24 cellular contexts compared by ENCODE assay signal in genomic region chr2:228542277-228542676, GRCh38.
"Had no signal": no experiment of that assay in that cellular context is flagged by ENCODE, and none has a peak within 500 bp of the region (broad histone marks: within the 10 kb centered on the region; RNA-seq: fewer than 3 reads in every experiment).

No MANE protein-coding gene starts in this region.

- H3K36me3 Mint-ChIP-seq: activated naive CD4-positive, alpha-beta T cell treated with anti-CD3 and anti-CD28 coated beads, Interleukin-2, amount 10 ng/mL, durations not matched to agents 7 days and 5 days; activated naive CD8-positive, alpha-beta T cell treated with anti-CD3 and anti-CD28 coated beads for 36 hours had no signal

- H3K36me3 ChIP-seq: MG63 had no signal

- H3K27me3 Mint-ChIP-seq: activated CD8-positive, alpha-beta T cell treated with anti-CD3 and anti-CD28 coated beads for 36 hours; activated naive CD4-positive, alpha-beta T cell treated with anti-CD3 and anti-CD28 coated beads, Interleukin-2, amount 10 ng/mL, durations not matched to agents 7 days and 5 days; activated naive CD8-positive, alpha-beta T cell treated with anti-CD3 and anti-CD28 coated beads for 36 hours had no signal

- H3K27me3 ChIP-seq: MG63 had no signal

- ATAC-seq: activated CD4-positive, CD25-positive, alpha-beta regulatory T cell treated with anti-CD3 and anti-CD28 coated beads, Interleukin-2, amount 50 U/mL, for 24 hours; activated CD8-positive, alpha-beta T cell treated with anti-CD3 and anti-CD28 coated beads for 36 hours; activated T-cell treated with anti-CD3 and anti-CD28 coated beads, Interleukin-2, amount 50 U/mL, for 72 hours had no signal

- H3K27ac Mint-ChIP-seq: activated CD8-positive, alpha-beta T cell treated with anti-CD3 and anti-CD28 coated beads for 36 hours; activated naive CD4-positive, alpha-beta T cell treated with anti-CD3 and anti-CD28 coated beads, Interleukin-2, amount 10 ng/mL, durations not matched to agents 7 days and 5 days; activated naive CD8-positive, alpha-beta T cell treated with anti-CD3 and anti-CD28 coated beads for 36 hours; activated T-cell treated with anti-CD3 and anti-CD28 coated beads, Interleukin-2, amount 50 U/mL, for 72 hours; activated T-helper 2 cell treated with anti-CD3 and anti-CD28 coated beads, Interferon-gamma antibody, Interleukin-2, Interleukin-4, amounts not matched to agents 10 μg/mL and 5 μg/mL and 100 μg/mL, durations not matched to agents 14 hours and 24 hours and 36 hours; T-helper 1 cell treated with Interleukin-12 subunit alpha and Interleukin-12 subunit beta and Interleukin-4 antibody, amounts not matched to agents 30 μg/mL and 1 μg/mL, for 36 hours had no signal

- H3K4me3 ChIP-seq: MG63 had no signal

- DNase-seq: activated CD4-positive, alpha-beta T cell treated with anti-CD3 and anti-CD28 coated beads for 4 hours; activated CD8-positive, alpha-beta memory T cell treated with anti-CD3 and anti-CD28 coated beads, Interleukin-2, amount 50 U/mL, for 4 hours; activated CD8-positive, alpha-beta T cell treated with anti-CD3 and anti-CD28 coated beads for 36 hours; activated gamma-delta T cell treated with Interleukin-2 at 50 U/mL for 16 hours; activated naive CD4-positive, alpha-beta T cell treated with anti-CD3 and anti-CD28 coated beads, Interleukin-2, amount 10 ng/mL, durations not matched to agents 7 days and 5 days; activated naive CD8-positive, alpha-beta T cell treated with anti-CD3 and anti-CD28 coated beads for 36 hours; activated T-cell treated with anti-CD3 and anti-CD28 coated beads, Interleukin-2, amount 50 U/mL, for 72 hours; central memory CD4-positive, alpha-beta T cell; KG1; MG63; MV-4-11; NCI-H1092 treated with DMSO at 0.1 percent for 48 hours; NCI-H1417 treated with DMSO at 0.1 percent for 48 hours; NCI-H1694; NCI-H2029; NCI-H345; NCI-H510A; NCI-H69; NK-92 treated with Interleukin-12 subunit alpha and Interleukin-12 subunit beta, amount 100 ng/mL, for 24 hours; OCI-M1; SIG-M5 had no signal

- H3K4me3 Mint-ChIP-seq: activated CD8-positive, alpha-beta T cell treated with anti-CD3 and anti-CD28 coated beads for 36 hours; activated naive CD4-positive, alpha-beta T cell treated with anti-CD3 and anti-CD28 coated beads, Interleukin-2, amount 10 ng/mL, durations not matched to agents 7 days and 5 days; activated naive CD8-positive, alpha-beta T cell treated with anti-CD3 and anti-CD28 coated beads for 36 hours; activated T-cell treated with anti-CD3 and anti-CD28 coated beads, Interleukin-2, amount 50 U/mL, for 72 hours; T-helper 1 cell treated with Interleukin-12 subunit alpha and Interleukin-12 subunit beta and Interleukin-4 antibody, amounts not matched to agents 30 μg/mL and 1 μg/mL, for 36 hours had no signal

- H3K4me1 Mint-ChIP-seq: activated naive CD4-positive, alpha-beta T cell treated with anti-CD3 and anti-CD28 coated beads, Interleukin-2, amount 10 ng/mL, durations not matched to agents 7 days and 5 days; activated naive CD8-positive, alpha-beta T cell treated with anti-CD3 and anti-CD28 coated beads for 36 hours had no signal
